19 cellular contexts compared by ENCODE assay signal in the genomic region with DNA sequence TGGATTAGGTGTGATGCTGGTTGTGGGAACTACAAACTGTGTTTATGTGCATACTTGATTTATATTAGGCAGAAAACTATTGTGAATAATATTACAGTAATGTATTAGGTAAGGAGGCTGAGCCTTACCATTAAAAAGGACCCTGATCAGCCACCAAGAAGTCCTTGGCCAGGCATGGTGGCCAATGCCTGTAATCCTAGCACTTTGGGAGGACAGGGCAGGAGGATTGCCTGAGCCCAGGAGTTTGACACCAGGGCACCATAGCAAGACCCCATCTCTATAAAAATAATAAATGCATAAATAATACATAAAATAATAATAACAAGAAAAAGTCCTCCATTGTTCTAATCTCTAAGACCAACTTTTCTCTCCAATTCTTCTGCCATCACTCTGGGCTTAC. TPM values are rescaled to one million over a fixed set of nuclear protein-coding genes. Genes with fewer than 3 reads are reported as not detected.
DNase-seq lines count a peak whose midpoint lies in the region; ATAC-seq, FAIRE-seq and TF ChIP-seq lines count a peak whose summit lies in the region.
"Had no signal": no experiment of that assay in that cellular context is flagged by ENCODE, and none has a peak within 500 bp of the region (broad histone marks: within the 10 kb centered on the region; RNA-seq: fewer than 3 reads in every experiment).

No MANE protein-coding gene starts in this region.

- BruUV-seq in K562 (replicated peaks; lab: Mats Ljungman, UMichigan): no TSS peak

- H3K4me2 ChIP-seq in K562 (ENCODE audit: insufficient read depth, low read length): no peak overlapping the region

- in situ Hi-C loops in K562 (cut with MboI): no loop called here

- H3K4me3 ChIP-seq in K562 (no peak overlapping the region), tibial artery (no peak overlapping the region), pancreas (no peak overlapping the region)
- H3K4me3 ChIP-seq: GM12878, MG63 had no signal

- intact Hi-C loops in K562 (cut with micrococcal nuclease): no loop called here
- intact Hi-C loops in tibial artery (cut with DNase I; ENCODE audit: low total_unique reads): loop anchor here (5.0 kb wide), 1 partner anchor 36 kb away; no protein-coding TSS in a partner anchor
- intact Hi-C loops in pancreas (cut with DNase I): no loop called here
- intact Hi-C loops in CD14-positive monocyte (cut with micrococcal nuclease): no loop called here

- ATAC-seq in WTC11: no peak
- no peak for ATAC-seq in K562
- ATAC-seq in pancreas: no peak
- ATAC-seq: GM12878 had no signal

- TF ChIP-seq CTCF in WTC11 (IDR thresholded peaks at IDR 0.05): no peak
- TF ChIP-seq CTCF in K562 (IDR thresholded peaks at IDR 0.05 in 2 of 3, conservative IDR thresholded peaks at IDR 0.05 in 1 of 3; ENCODE audit: insufficient read depth in 2 of 3, low read depth in 1 of 3, low read length in 3 of 3): no peak
- no peak for TF ChIP-seq CTCF in neural crest cell (conservative IDR thresholded peaks at IDR 0.05)
- no peak for TF ChIP-seq CTCF in tibial artery (IDR thresholded peaks at IDR 0.05)
- no peak for TF ChIP-seq CTCF in pancreas (IDR thresholded peaks at IDR 0.05)
- TF ChIP-seq CTCF in CD14-positive monocyte (IDR thresholded peaks at IDR 0.05): no peak

- TF ChIP-seq POLR2A in K562 (conservative IDR thresholded peaks at IDR 0.05): no peak

- H4K20me1 ChIP-seq in K562 (replicated peaks; ENCODE audit: control insufficient read depth, insufficient read depth, low read length): no peaks in the 10 kb centered on the region

- H3K79me2 ChIP-seq in K562 (ENCODE audit: control insufficient read depth, insufficient read depth, low read length): peaks cover 29% of the 10 kb centered on the region

- FAIRE-seq in K562 (lab: Jason Lieb, UNC) (no peak), pancreas (lab: Jason Lieb, UNC) (no peak)
- FAIRE-seq: GM12878 had no signal

- H3K36me3 ChIP-seq in K562 (ENCODE audit: control insufficient read depth, insufficient read depth, low read length) (peaks cover under 1% of the 10 kb centered on the region; the same call in 1 of the 3 replicates), tibial artery (no peaks in the 10 kb centered on the region), pancreas (no peaks in the 10 kb centered on the region)

- H3K4me3 Mint-ChIP-seq in WTC11 (no peak overlapping the region), neural crest cell (peak overlapping the region; percentile 83), CD14-positive monocyte (no peak overlapping the region)

- no peak overlapping the region for H3K9ac ChIP-seq in K562 (ENCODE audit: insufficient read depth in 1 of 2, low read depth in 2 of 2, low read length in 2 of 2)

- H3K27me3 ChIP-seq in K562 (ENCODE audit: control insufficient read depth in 2 of 2, insufficient read depth in 2 of 2, low read length in 2 of 2) (no peaks in the 10 kb centered on the region), tibial artery (no peaks in the 10 kb centered on the region), pancreas (no peaks in the 10 kb centered on the region)
- H3K27me3 ChIP-seq: MG63 had no signal

- H3K9me3 Mint-ChIP-seq in WTC11 (no peaks in the 10 kb centered on the region), neural crest cell (no peaks in the 10 kb centered on the region), CD14-positive monocyte (peaks cover 0 to 1% (median under 1%) of the 10 kb centered on the region in 7 donors)
- H3K9me3 Mint-ChIP-seq: CD4-positive, alpha-beta memory T cell had no signal

- no peak overlapping the region for H2AFZ ChIP-seq in K562 (ENCODE audit: low read depth, low read length)

- no peak for DNase-seq in WTC11 (ENCODE audit: low spot score)
- no peak for DNase-seq in K562 (ENCODE audit: extremely low read depth in 1 of 4, low spot score in 3 of 4)
- DNase-seq in neural crest cell (ENCODE audit: low read depth, low spot score): no peak
- no peak for DNase-seq in tibial artery
- DNase-seq in pancreas: no peak
- no peak for DNase-seq in kidney glomerular epithelial cell (lab: John Stamatoyannopoulos, UW)
- no peak for DNase-seq in CD14-positive monocyte (ENCODE audit: low spot score)
- DNase-seq: Caco-2; CD4-positive, alpha-beta memory T cell; DMS 273 treated with DMSO at 0.1 percent for 48 hours; DMS79 treated with DMSO at 0.1 percent for 48 hours; H7; NCI-H1417; NCI-H1694 treated with DMSO at 0.1 percent for 48 hours; NCI-H446; NCI-H526; Right ventricle myocardium superior had no signal

- no peak for TF ChIP-seq RAD21 in K562 (CRISPR knock-in tag; conservative IDR thresholded peaks at IDR 0.05 in 1 of 2, IDR thresholded peaks at IDR 0.05 in 1 of 2)

- H3K27me3 Mint-ChIP-seq in WTC11 (ENCODE audit: low read depth) (no peaks in the 10 kb centered on the region), neural crest cell (ENCODE audit: low read depth) (no peaks in the 10 kb centered on the region), CD14-positive monocyte (ENCODE audit: low read depth in 3 of 3) (peaks cover 0 to 3% (median 1%) of the 10 kb centered on the region in 3 donors)
- H3K27me3 Mint-ChIP-seq: CD4-positive, alpha-beta memory T cell had no signal

- peaks cover 6% of the 10 kb centered on the region for H3K36me3 Mint-ChIP-seq in WTC11
- H3K36me3 Mint-ChIP-seq in neural crest cell (ENCODE audit: low read depth): peaks cover 4% of the 10 kb centered on the region
- peaks cover 6 to 7% of the 10 kb centered on the region in 2 donors for H3K36me3 Mint-ChIP-seq in CD14-positive monocyte

- no peak for TF ChIP-seq EP300 in K562 (IDR thresholded peaks at IDR 0.05; ENCODE audit: low read length)

- H3K4me1 Mint-ChIP-seq in WTC11: peaks cover 29% of the 10 kb centered on the region
- H3K4me1 Mint-ChIP-seq in neural crest cell: peaks cover 29% of the 10 kb centered on the region
- H3K4me1 Mint-ChIP-seq in CD14-positive monocyte: peaks cover 24% of the 10 kb centered on the region

- H3K27ac Mint-ChIP-seq in WTC11 (no peak overlapping the region), neural crest cell (ENCODE audit: unreplicated experiment) (no peak overlapping the region), CD14-positive monocyte (no peak overlapping the region)

- no peaks in the 10 kb centered on the region for H3K9me1 ChIP-seq in K562 (ENCODE audit: control insufficient read depth, insufficient read depth, low read length)

- H3K9me3 ChIP-seq in K562 (replicated peaks; ENCODE audit: control insufficient read depth, insufficient read depth, low read depth, low read length) (no peaks in the 10 kb centered on the region), tibial artery (no peaks in the 10 kb centered on the region), pancreas (no peaks in the 10 kb centered on the region)
- H3K9me3 ChIP-seq: Caco-2 had no signal

- H3K4me1 ChIP-seq in K562 (replicated peaks in 1 of 2; ENCODE audit: control insufficient read depth in 2 of 2, insufficient read depth in 2 of 2, low read length in 2 of 2): peaks cover 0 to 11% of the 10 kb centered on the region in 2 experiments; a peak in 3 of 5 replicates
- peaks cover 0 to 73% (median 44%) of the 10 kb centered on the region in 4 donors for H3K4me1 ChIP-seq in tibial artery
- peaks cover 0 to 17% (median 4%) of the 10 kb centered on the region in 3 donors for H3K4me1 ChIP-seq in pancreas

- POLR2A ChIA-PET in WTC11 (lab: Charles Lee): interaction anchor here (1.3 kb wide), 1 partner anchor 52 kb away, joined by 5 read pairs; the partner anchor contains the start of gene EIF4G2
- POLR2A ChIA-PET in K562 (lab: Yijun Ruan, JAX): interaction anchor here (1.3 kb wide), 1 partner anchor 52 kb away, joined by 3 read pairs; the partner anchor contains the start of gene EIF4G2

- CTCF ChIA-PET in WTC11 (lab: Charles Lee): interaction anchor here (1.2 kb wide), 2 partner anchors 18 to 64 kb away, joined by 3 to 5 read pairs; no protein-coding TSS in a partner anchor
- CTCF ChIA-PET in K562 (lab: Yijun Ruan, JAX; ENCODE audit: low intra/inter-chr PET ratio): no interaction called here

- H3K27ac ChIP-seq in K562 (ENCODE audit: extremely low read depth, low read depth, low read length) (no peak overlapping the region), tibial artery (peak overlapping the region; percentile 91 to 94), pancreas (no peak overlapping the region)

RNA-seq across cellular contexts. Expression of gene ZBED5, which starts 3.2 kb away (rescaled TPM):
- total RNA-seq in WTC11 (2021): 44.9 to 49.5 TPM (median 48.7 TPM) in 3 replicates
- 26.1 and 84.9 TPM in 2 replicates for total RNA-seq in K562 (2011; cell fraction: chromatin; rRNA removed; ENCODE audit: low replicate concordance)
- 23.5 and 32.0 TPM in 2 replicates for total RNA-seq in K562 (2011; cell fraction: nucleolus; rRNA removed)
- 45.8 and 55.1 TPM in 2 replicates for total RNA-seq in K562 (2011; cell fraction: nucleoplasm; rRNA removed)
- total RNA-seq in K562 (2014; rRNA removed): 12.4 and 17.3 TPM in 2 replicates
- 27.7 and 28.3 TPM in 2 replicates for total RNA-seq in K562 (2014; rRNA removed; fragmentation: Illumina TruSeq; extraction: Trizol)
- total RNA-seq in K562 (2015; rRNA removed; fragmentation: Illumina TruSeq; extraction: Trizol): 24.6 and 28.6 TPM in 2 replicates
- 26.9 and 29.6 TPM in 2 replicates for total RNA-seq in K562 (2021)
- 59.1 and 70.7 TPM in 2 replicates for polyA plus RNA-seq in K562 (2011; rRNA removed)
- polyA plus RNA-seq in K562 (2011; cell fraction: cytosol; rRNA removed): 22.8 and 36.5 TPM in 2 replicates
- 130 and 149 TPM in 2 replicates for polyA plus RNA-seq in K562 (2011; cell fraction: nucleus; rRNA removed)
- polyA plus RNA-seq in K562 (2012): 20.0 and 25.3 TPM in 2 replicates
- polyA plus RNA-seq in K562 (2014; fragmentation: Illumina TruSeq; extraction: Trizol): 23.3 and 25.7 TPM in 2 replicates
- polyA plus RNA-seq in K562 (2014; fragmentation: Nextera tagmentation; extraction: Ambion mirVana): 10 to 100 TPM; 21.3 to 25.1 TPM
- polyA plus RNA-seq in K562 (2014; rRNA removed): 26.8 and 30.1 TPM in 2 replicates
- 64.4 and 67.8 TPM in 2 replicates for polyA minus RNA-seq in K562 (2011; rRNA and poly(A)+ RNA removed)
- polyA minus RNA-seq in K562 (2011; cell fraction: cytosol; rRNA and poly(A)+ RNA removed): 22.4 and 27.6 TPM in 2 replicates
- 46.0 and 95.5 TPM in 2 replicates for polyA minus RNA-seq in K562 (2011; cell fraction: nucleus; rRNA and poly(A)+ RNA removed)
- total RNA-seq in neural crest cell: 85.1 and 89.1 TPM in 2 replicates
- 10 to 100 TPM; 12.1 to 29.1 (median 17.6) TPM for total RNA-seq in pancreas
- polyA plus RNA-seq in pancreas: 10 to 100 TPM; 25.5 to 49.3 TPM
- polyA plus RNA-seq in CD14-positive monocyte: 10 to 100 TPM in 1 of 2 donors, 1 to 10 TPM in 1; 8.1 to 10.3 TPM

RNA-seq across cellular contexts. Expression of gene EIF4G2, which starts 52.3 kb away (rescaled TPM):
- total RNA-seq in WTC11 (2021): 779 to 918 TPM (median 906 TPM) in 3 replicates
- total RNA-seq in K562 (2011; cell fraction: chromatin; rRNA removed; ENCODE audit: low replicate concordance): 653 and 1,130 TPM in 2 replicates
- 356 and 378 TPM in 2 replicates for total RNA-seq in K562 (2011; cell fraction: nucleolus; rRNA removed)
- 459 and 505 TPM in 2 replicates for total RNA-seq in K562 (2011; cell fraction: nucleoplasm; rRNA removed)
- 428 and 733 TPM in 2 replicates for total RNA-seq in K562 (2014; rRNA removed)
- total RNA-seq in K562 (2014; rRNA removed; fragmentation: Illumina TruSeq; extraction: Trizol): 481 and 499 TPM in 2 replicates
- total RNA-seq in K562 (2015; rRNA removed; fragmentation: Illumina TruSeq; extraction: Trizol): 719 and 734 TPM in 2 replicates
- total RNA-seq in K562 (2021): 790 and 801 TPM in 2 replicates
- 449 and 646 TPM in 2 replicates for polyA plus RNA-seq in K562 (2011; rRNA removed)
- polyA plus RNA-seq in K562 (2011; cell fraction: cytosol; rRNA removed): 153 and 186 TPM in 2 replicates
- polyA plus RNA-seq in K562 (2011; cell fraction: nucleus; rRNA removed): 421 and 579 TPM in 2 replicates
- 338 and 520 TPM in 2 replicates for polyA plus RNA-seq in K562 (2012)
- polyA plus RNA-seq in K562 (2014; fragmentation: Illumina TruSeq; extraction: Trizol): 663 and 762 TPM in 2 replicates
- polyA plus RNA-seq in K562 (2014; fragmentation: Nextera tagmentation; extraction: Ambion mirVana): 100 to 1,000 TPM; 206 to 683 TPM
- polyA plus RNA-seq in K562 (2014; rRNA removed): 351 and 385 TPM in 2 replicates
- polyA minus RNA-seq in K562 (2011; rRNA and poly(A)+ RNA removed): 865 and 1,047 TPM in 2 replicates
- polyA minus RNA-seq in K562 (2011; cell fraction: cytosol; rRNA and poly(A)+ RNA removed): 467 and 888 TPM in 2 replicates
- 266 and 377 TPM in 2 replicates for polyA minus RNA-seq in K562 (2011; cell fraction: nucleus; rRNA and poly(A)+ RNA removed)
- 1,284 and 1,333 TPM in 2 replicates for total RNA-seq in neural crest cell
- total RNA-seq in pancreas: 100 to 1,000 TPM; 288 to 475 (median 332) TPM
- 100 to 1,000 TPM in 1 of 2 donors, 10 to 100 TPM in 1; 88.6 to 191 TPM for polyA plus RNA-seq in pancreas
- polyA plus RNA-seq in CD14-positive monocyte: 100 to 1,000 TPM; 334 to 439 TPM

Comparison
In these comparisons a context has a peak if more than half of its experiments do, and no peak if none do; other contexts are left out.
1. H3K27ac ChIP-seq: peak in tibial artery (2 of 2); none in K562 (single experiment) and pancreas (0 of 4).
2. Of the 49 proteins assayed by ChIP-seq in both K562 and WTC11: peak only in K562: none; only in WTC11: none; in both: ZNF121; in neither: 48.